ENCODE assay signal across 1 cellular context in genomic region chr7:39978252-39978934, GRCh38.
TF ChIP-seq lines count a peak whose summit lies in the region.

No MANE protein-coding gene starts in this region.

TF ChIP-seq in WTC11, 78 proteins besides CTCF, POLR2A, EP300 and RAD21:
- TF ChIP-seq ZSCAN18 (CRISPR knock-in tag; IDR thresholded peaks at IDR 0.05) = no peak
- TF ChIP-seq, protein P1, sequence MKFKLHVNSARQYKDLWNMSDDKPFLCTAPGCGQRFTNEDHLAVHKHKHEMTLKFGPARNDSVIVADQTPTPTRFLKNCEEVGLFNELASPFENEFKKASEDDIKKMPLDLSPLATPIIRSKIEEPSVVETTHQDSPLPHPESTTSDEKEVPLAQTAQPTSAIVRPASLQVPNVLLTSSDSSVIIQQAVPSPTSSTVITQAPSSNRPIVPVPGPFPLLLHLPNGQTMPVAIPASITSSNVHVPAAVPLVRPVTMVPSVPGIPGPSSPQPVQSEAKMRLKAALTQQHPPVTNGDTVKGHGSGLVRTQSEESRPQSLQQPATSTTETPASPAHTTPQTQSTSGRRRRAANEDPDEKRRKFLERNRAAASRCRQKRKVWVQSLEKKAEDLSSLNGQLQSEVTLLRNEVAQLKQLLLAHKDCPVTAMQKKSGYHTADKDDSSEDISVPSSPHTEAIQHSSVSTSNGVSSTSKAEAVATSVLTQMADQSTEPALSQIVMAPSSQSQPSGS (CRISPR knock-in tag; IDR thresholded peaks at IDR 0.05; ENCODE audit: borderline replicate concordance, low read depth) = no peak
- TF ChIP-seq ZNF281 (CRISPR knock-in tag; IDR thresholded peaks at IDR 0.05) = no peak
- no peak for TF ChIP-seq GTF2I (CRISPR knock-in tag; conservative IDR thresholded peaks at IDR 0.05)
- no peak for TF ChIP-seq TCF7 (CRISPR knock-in tag; IDR thresholded peaks at IDR 0.05; ENCODE audit: low read depth)
- no peak for TF ChIP-seq TP53 (CRISPR knock-in tag; IDR thresholded peaks at IDR 0.05)
- TF ChIP-seq PRDM15 (CRISPR knock-in tag; IDR thresholded peaks at IDR 0.05) = no peak
- no peak for TF ChIP-seq CREB1 (CRISPR knock-in tag; IDR thresholded peaks at IDR 0.05)
- no peak for TF ChIP-seq ZNF396 (CRISPR knock-in tag; IDR thresholded peaks at IDR 0.05; ENCODE audit: borderline replicate concordance)
- TF ChIP-seq PREB (CRISPR knock-in tag; IDR thresholded peaks at IDR 0.05; ENCODE audit: borderline replicate concordance) = no peak
- no peak for TF ChIP-seq ELF4 (CRISPR knock-in tag; IDR thresholded peaks at IDR 0.05; ENCODE audit: low read depth)
- TF ChIP-seq ATF3 (CRISPR knock-in tag; conservative IDR thresholded peaks at IDR 0.05) = no peak
- no peak for TF ChIP-seq FOXP1 (CRISPR knock-in tag; IDR thresholded peaks at IDR 0.05; ENCODE audit: borderline replicate concordance)
- no peak for TF ChIP-seq E2F5 (CRISPR knock-in tag; IDR thresholded peaks at IDR 0.05)
- no peak for TF ChIP-seq IRF2 (CRISPR knock-in tag; IDR thresholded peaks at IDR 0.05; ENCODE audit: borderline replicate concordance, low read depth)
- TF ChIP-seq FOXP4 (CRISPR knock-in tag; IDR thresholded peaks at IDR 0.05) = no peak
- TF ChIP-seq SOX15 (CRISPR knock-in tag; IDR thresholded peaks at IDR 0.05) = no peak
- TF ChIP-seq JAZF1 (CRISPR knock-in tag; IDR thresholded peaks at IDR 0.05) = no peak
- TF ChIP-seq ZNF232 (CRISPR knock-in tag; IDR thresholded peaks at IDR 0.05) = no peak
- no peak for TF ChIP-seq EMX1 (CRISPR knock-in tag; IDR thresholded peaks at IDR 0.05)
TF ChIP-seq in WTC11: peak in this region for 0.
